Comparison of ENCODE assay signal across 22 cellular contexts in the genomic region with DNA sequence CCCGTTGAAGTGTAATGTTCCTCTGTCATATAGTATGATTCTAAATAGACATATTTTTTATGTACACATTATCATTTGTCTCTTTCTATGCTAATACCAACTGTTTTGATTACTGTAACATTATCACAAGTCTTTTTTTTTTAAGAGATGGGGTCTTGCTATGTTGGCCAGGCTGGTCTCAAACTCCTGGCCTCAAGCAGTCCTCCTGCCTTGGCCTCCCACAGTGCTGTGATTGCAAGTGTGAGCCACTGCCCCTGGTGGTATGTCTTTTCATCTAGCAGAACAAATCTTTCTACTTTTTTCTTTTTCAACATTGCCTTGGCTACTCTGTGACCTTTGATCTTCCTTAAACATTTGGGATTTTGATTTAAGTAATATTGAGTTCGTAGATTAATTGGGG.
"Had no signal": no experiment of that assay in that cellular context is flagged by ENCODE, and none has a peak within 500 bp of the region (broad histone marks: within the 10 kb centered on the region; RNA-seq: fewer than 3 reads in every experiment).

No MANE protein-coding gene starts in this region.

- H3K27ac ChIP-seq: lower lobe of right lung, spleen, testis, upper lobe of left lung had no signal

- H3K27me3 ChIP-seq: spleen, testis, upper lobe of left lung had no signal

- H3K9me3 ChIP-seq: lower lobe of right lung, spleen, testis, upper lobe of left lung had no signal

- H3K27me3 Mint-ChIP-seq: activated CD4-positive, alpha-beta memory T cell treated with anti-CD3 and anti-CD28 coated beads for 36 hours; activated CD8-positive, alpha-beta memory T cell treated with anti-CD3 and anti-CD28 coated beads, Interleukin-2, amount 10 ng/mL, durations not matched to agents 7 days and 5 days; activated naive CD4-positive, alpha-beta T cell treated with anti-CD3 and anti-CD28 coated beads, Interleukin-2, amount 50 U/mL, for 24 hours; brain; naive thymus-derived CD8-positive, alpha-beta T cell; progenitor cell of endocrine pancreas; T-helper 17 cell had no signal

- H3K36me3 ChIP-seq: lower lobe of right lung, spleen, upper lobe of left lung had no signal

- H3K27ac Mint-ChIP-seq: activated CD4-positive, alpha-beta memory T cell treated with anti-CD3 and anti-CD28 coated beads for 36 hours; activated CD8-positive, alpha-beta memory T cell treated with anti-CD3 and anti-CD28 coated beads, Interleukin-2, amount 10 ng/mL, durations not matched to agents 7 days and 5 days; activated naive CD4-positive, alpha-beta T cell treated with anti-CD3 and anti-CD28 coated beads, Interleukin-2, amount 50 U/mL, for 24 hours; activated T-helper 1 cell treated with anti-CD3 and anti-CD28 coated beads, Interleukin-12 subunit alpha, Interleukin-12 subunit beta, Interleukin-2, Interleukin-4 antibody, amounts not matched to agents 30 ng/mL and 10 ng/mL and 1 ng/mL, durations not matched to agents 14 hours and 24 hours and 36 hours; naive thymus-derived CD8-positive, alpha-beta T cell; progenitor cell of endocrine pancreas; T-helper 17 cell had no signal

- H3K4me3 ChIP-seq: lower lobe of right lung, spleen, testis, upper lobe of left lung had no signal

- H3K4me1 ChIP-seq: lower lobe of right lung, testis had no signal

- DNase-seq: activated CD4-positive, alpha-beta memory T cell treated with anti-CD3 and anti-CD28 coated beads for 36 hours; activated CD4-positive, alpha-beta T cell treated with anti-CD3 and anti-CD28 coated beads for 48 hours; activated CD8-positive, alpha-beta memory T cell treated with anti-CD3 and anti-CD28 coated beads, Interleukin-2, amount 10 ng/mL, durations not matched to agents 7 days and 5 days; activated gamma-delta T cell; activated T-cell treated with anti-CD3 and anti-CD28 coated beads for 4 hours; aorta; foreskin melanocyte; immature natural killer cell; lower lobe of right lung; naive thymus-derived CD8-positive, alpha-beta T cell; retina; spleen; stimulated activated CD4-positive, alpha-beta T cell treated with anti-CD3 and anti-CD28 coated beads, Interleukin-4, amount 100 ng/mL, for 1 hour; stimulated activated naive CD4-positive, alpha-beta T cell; T-helper 17 cell; testis had no signal

- ATAC-seq: activated CD8-positive, alpha-beta memory T cell treated with anti-CD3 and anti-CD28 coated beads, Interleukin-2, amount 10 ng/mL, durations not matched to agents 7 days and 5 days; left lobe of liver; naive thymus-derived CD8-positive, alpha-beta T cell; T-helper 17 cell had no signal

- H3K9me3 Mint-ChIP-seq: activated CD4-positive, alpha-beta memory T cell treated with anti-CD3 and anti-CD28 coated beads for 36 hours; activated naive CD4-positive, alpha-beta T cell treated with anti-CD3 and anti-CD28 coated beads, Interleukin-2, amount 50 U/mL, for 24 hours; activated T-helper 1 cell treated with anti-CD3 and anti-CD28 coated beads, Interleukin-12 subunit alpha, Interleukin-12 subunit beta, Interleukin-2, Interleukin-4 antibody, amounts not matched to agents 30 ng/mL and 10 ng/mL and 1 ng/mL, durations not matched to agents 14 hours and 24 hours and 36 hours; brain; naive thymus-derived CD8-positive, alpha-beta T cell had no signal

- H3K36me3 Mint-ChIP-seq: activated naive CD4-positive, alpha-beta T cell treated with anti-CD3 and anti-CD28 coated beads, Interleukin-2, amount 50 U/mL, for 24 hours; naive thymus-derived CD8-positive, alpha-beta T cell had no signal

- H3K4me3 Mint-ChIP-seq: activated CD4-positive, alpha-beta memory T cell treated with anti-CD3 and anti-CD28 coated beads for 36 hours; activated CD8-positive, alpha-beta memory T cell treated with anti-CD3 and anti-CD28 coated beads, Interleukin-2, amount 10 ng/mL, durations not matched to agents 7 days and 5 days; activated naive CD4-positive, alpha-beta T cell treated with anti-CD3 and anti-CD28 coated beads, Interleukin-2, amount 50 U/mL, for 24 hours; activated T-helper 1 cell treated with anti-CD3 and anti-CD28 coated beads, Interleukin-12 subunit alpha, Interleukin-12 subunit beta, Interleukin-2, Interleukin-4 antibody, amounts not matched to agents 30 ng/mL and 10 ng/mL and 1 ng/mL, durations not matched to agents 14 hours and 24 hours and 36 hours; brain; immature natural killer cell; naive thymus-derived CD8-positive, alpha-beta T cell; T-helper 17 cell had no signal
